ENCODE assay signal across 9 cellular contexts in the genomic region with DNA sequence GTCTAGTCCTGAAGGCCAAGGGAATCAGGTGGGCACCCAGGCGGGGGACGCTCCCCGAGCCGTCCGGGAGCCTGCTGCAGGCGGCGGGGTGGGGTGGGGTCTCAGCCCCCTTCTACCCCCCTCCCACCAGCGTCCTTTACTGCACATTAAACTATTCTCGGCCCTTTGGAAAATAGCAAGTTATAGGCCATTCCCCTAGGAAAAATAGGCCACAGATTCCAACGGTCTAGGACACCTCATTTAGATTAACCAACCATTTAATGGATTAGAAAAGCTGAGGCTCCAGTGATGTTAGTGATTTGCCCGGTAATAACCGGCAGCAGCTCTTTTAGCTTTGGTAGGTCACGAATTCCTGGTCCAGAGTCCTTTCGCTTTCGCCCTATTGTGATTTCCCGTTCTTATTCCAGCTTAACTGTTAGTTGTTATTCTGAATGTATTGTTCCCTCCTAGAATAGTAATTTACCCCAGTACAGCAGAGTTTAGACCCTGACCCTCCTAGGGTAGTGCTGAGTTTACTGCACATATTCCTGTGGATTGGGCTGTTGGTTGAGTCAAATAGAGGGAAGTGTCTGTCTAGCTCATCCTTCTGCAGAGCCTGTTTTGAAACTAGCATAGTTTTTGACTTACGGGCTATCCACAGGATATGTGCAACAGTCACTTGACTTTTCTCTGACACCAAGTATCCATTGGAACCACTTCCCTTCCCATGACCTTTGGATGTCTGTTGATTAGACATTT. TPM values are rescaled to one million over a fixed set of nuclear protein-coding genes. Genes with fewer than 3 reads are reported as not detected.
DNase-seq lines count a peak whose midpoint lies in the region; ATAC-seq, FAIRE-seq and TF ChIP-seq lines count a peak whose summit lies in the region.
"Had no signal": no experiment of that assay in that cellular context is flagged by ENCODE, and none has a peak within 500 bp of the region (broad histone marks: within the 10 kb centered on the region; RNA-seq: fewer than 3 reads in every experiment).

No MANE protein-coding gene starts in this region.

- H3K27ac ChIP-seq in KOPT-K1 (ENCODE audit: low read depth, low read length, poor library complexity, severe bottlenecking) (peak overlapping the region; percentile 80), pancreas (peak overlapping the region; percentile 82 to 97 (median 89))

- POLR2A ChIA-PET in Caco-2 (lab: Charles Lee): interaction anchor here (0.5 to 1.7 kb wide), 6 partner anchors 8 to 135 kb away, joined by 3 to 19 read pairs (median 5); a partner anchor contains a TSS

- DNase-seq in Caco-2 (peak in 1 of 2 experiments; percentile 17), Right ventricle myocardium superior (no peak), pancreas (no peak), T-helper 9 cell (no peak)
- DNase-seq in activated T-helper 2 cell treated with anti-CD3 and anti-CD28 coated beads, Interferon-gamma antibody, Interleukin-2, Interleukin-4, amounts not matched to agents 10 μg/mL and 5 μg/mL and 100 μg/mL, durations not matched to agents 14 hours and 24 hours and 36 hours (ENCODE audit: low spot score): no peak
- no peak for DNase-seq in stimulated activated CD4-positive, alpha-beta T cell treated with anti-CD3 and anti-CD28 coated beads, Interleukin-2, amount 100 ng/mL, for 48 hours

- intact Hi-C loops in Caco-2 (cut with micrococcal nuclease; ENCODE audit: unreplicated experiment): loop anchor here (2.0 kb wide), 1 partner anchor 33 kb away; no protein-coding TSS in a partner anchor
- intact Hi-C loops in activated T-helper 2 cell treated with anti-CD3 and anti-CD28 coated beads, Interferon-gamma antibody, Interleukin-2, Interleukin-4, amounts not matched to agents 10 μg/mL and 5 μg/mL and 100 μg/mL, durations not matched to agents 14 hours and 24 hours and 36 hours (cut with micrococcal nuclease): loop anchor here (1.0 to 10.0 kb wide), 3 partner anchors 13 to 291 kb away; a partner anchor contains a TSS
- intact Hi-C loops in Right ventricle myocardium superior (cut with DNase I): no loop called here
- intact Hi-C loops in pancreas (cut with DNase I): no loop called here

- H3K27me3 ChIP-seq in Caco-2 (replicated peaks; ENCODE audit: control insufficient read depth, insufficient read depth, low read length) (no peaks in the 10 kb centered on the region), pancreas (no peaks in the 10 kb centered on the region)

- H3K27ac Mint-ChIP-seq in Caco-2 (ENCODE audit: unreplicated experiment): peak overlapping the region; percentile 73
- peak overlapping the region; percentile 97 for H3K27ac Mint-ChIP-seq in activated T-helper 2 cell treated with anti-CD3 and anti-CD28 coated beads, Interferon-gamma antibody, Interleukin-2, Interleukin-4, amounts not matched to agents 10 μg/mL and 5 μg/mL and 100 μg/mL, durations not matched to agents 14 hours and 24 hours and 36 hours

- H3K36me3 ChIP-seq in Caco-2 (ENCODE audit: control insufficient read depth, insufficient read depth, low read length): no peaks in the 10 kb centered on the region
- peaks cover 37% of the 10 kb centered on the region for H3K36me3 ChIP-seq in KOPT-K1 (ENCODE audit: insufficient read depth, low read length)
- H3K36me3 ChIP-seq in pancreas: peaks cover 0 to 3% (median 0%) of the 10 kb centered on the region in 3 donors

- ATAC-seq in GM19463 (IDR thresholded peaks at IDR 0.05; ENCODE audit: unreplicated experiment) (peak; percentile 29), Right ventricle myocardium superior (ENCODE audit: poor library complexity) (peak; percentile 58), pancreas (peak; percentile 44 to 68 (median 63))

- CTCF ChIA-PET in Caco-2 (lab: Charles Lee): interaction anchor here (0.7 to 3.3 kb wide), 2 partner anchors 9 to 134 kb away, joined by 3 to 14 read pairs; a partner anchor contains a TSS

- peaks cover 37% of the 10 kb centered on the region for H3K36me3 Mint-ChIP-seq in Caco-2 (ENCODE audit: insufficient read depth, unreplicated experiment)
- H3K36me3 Mint-ChIP-seq in activated T-helper 2 cell treated with anti-CD3 and anti-CD28 coated beads, Interferon-gamma antibody, Interleukin-2, Interleukin-4, amounts not matched to agents 10 μg/mL and 5 μg/mL and 100 μg/mL, durations not matched to agents 14 hours and 24 hours and 36 hours (ENCODE audit: low read depth): peaks cover 45% of the 10 kb centered on the region

- H3K27me3 Mint-ChIP-seq in Caco-2 (ENCODE audit: insufficient read depth, unreplicated experiment): no peaks in the 10 kb centered on the region
- H3K27me3 Mint-ChIP-seq in activated T-helper 2 cell treated with anti-CD3 and anti-CD28 coated beads, Interferon-gamma antibody, Interleukin-2, Interleukin-4, amounts not matched to agents 10 μg/mL and 5 μg/mL and 100 μg/mL, durations not matched to agents 14 hours and 24 hours and 36 hours (ENCODE audit: low read depth): peaks cover 4% of the 10 kb centered on the region

- no peak for FAIRE-seq in pancreas (lab: Jason Lieb, UNC)

- H3K4me1 ChIP-seq in Caco-2: peaks cover 46% of the 10 kb centered on the region
- peaks cover 7 to 26% (median 25%) of the 10 kb centered on the region in 3 donors for H3K4me1 ChIP-seq in pancreas

- BruUV-seq in Caco-2 (replicated peaks; lab: Mats Ljungman, UMichigan): TSS peak; percentile 37

- no peaks in the 10 kb centered on the region for H3K9me3 ChIP-seq in Caco-2
- H3K9me3 ChIP-seq in KOPT-K1 (ENCODE audit: insufficient read depth, low read length, poor library complexity, severe bottlenecking): no peaks in the 10 kb centered on the region
- H3K9me3 ChIP-seq in pancreas: no peaks in the 10 kb centered on the region

- TF ChIP-seq CTCF in Caco-2 (IDR thresholded peaks at IDR 0.05; ENCODE audit: insufficient read depth in 1 of 2, low read depth in 1 of 2, low read length in 1 of 2, severe bottlenecking in 1 of 2, unreplicated experiment in 1 of 2) (no peak), pancreas (IDR thresholded peaks at IDR 0.05) (no peak)

- H3K4me3 ChIP-seq in Caco-2 (ENCODE audit: low read depth, low read length) (peak overlapping the region; percentile 83), pancreas (peak overlapping the region; percentile 48 to 94 (median 86))

- peaks cover 32% of the 10 kb centered on the region for H3K4me1 Mint-ChIP-seq in Caco-2 (ENCODE audit: low read depth, unreplicated experiment)
- H3K4me1 Mint-ChIP-seq in activated T-helper 2 cell treated with anti-CD3 and anti-CD28 coated beads, Interferon-gamma antibody, Interleukin-2, Interleukin-4, amounts not matched to agents 10 μg/mL and 5 μg/mL and 100 μg/mL, durations not matched to agents 14 hours and 24 hours and 36 hours (ENCODE audit: low read depth): peaks cover 56% of the 10 kb centered on the region

- peak overlapping the region; percentile 81 for H3K4me3 Mint-ChIP-seq in Caco-2 (ENCODE audit: unreplicated experiment)
- peak overlapping the region; percentile 99 for H3K4me3 Mint-ChIP-seq in activated T-helper 2 cell treated with anti-CD3 and anti-CD28 coated beads, Interferon-gamma antibody, Interleukin-2, Interleukin-4, amounts not matched to agents 10 μg/mL and 5 μg/mL and 100 μg/mL, durations not matched to agents 14 hours and 24 hours and 36 hours (ENCODE audit: low read depth)

- WGBS in pancreas, 2 donors: 1% methylated on average over 16 to 17 of the region's 17 CpGs

- no peaks in the 10 kb centered on the region for H3K9me3 Mint-ChIP-seq in Caco-2 (ENCODE audit: unreplicated experiment)
- H3K9me3 Mint-ChIP-seq in activated T-helper 2 cell treated with anti-CD3 and anti-CD28 coated beads, Interferon-gamma antibody, Interleukin-2, Interleukin-4, amounts not matched to agents 10 μg/mL and 5 μg/mL and 100 μg/mL, durations not matched to agents 14 hours and 24 hours and 36 hours: no peaks in the 10 kb centered on the region

RNA-seq across cellular contexts. Expression of a gene that starts 0.7 kb away (rescaled TPM):
- 167 and 182 TPM in 2 replicates for total RNA-seq in Caco-2 (2022)
- total RNA-seq in activated T-helper 2 cell treated with anti-CD3 and anti-CD28 coated beads, Interferon-gamma antibody, Interleukin-2, Interleukin-4, amounts not matched to agents 10 μg/mL and 5 μg/mL and 100 μg/mL, durations not matched to agents 14 hours and 24 hours and 36 hours: 168 and 174 TPM in 2 replicates
- total RNA-seq in Right ventricle myocardium superior: 173 TPM
- total RNA-seq in pancreas: 10 to 100 TPM; 22.7 to 52.1 (median 36.6) TPM
- 10 to 100 TPM; 66.6 to 76.0 TPM for polyA plus RNA-seq in pancreas

RNA-seq across cellular contexts. Expression of a gene that starts 13.6 kb away (rescaled TPM):
- total RNA-seq in Caco-2 (2022) (1.1 and 1.4 TPM in 2 replicates), Right ventricle myocardium superior (1.0 TPM), pancreas (10 to 100 TPM; 13.8 to 25.7 (median 17.1) TPM)
- 0.57 and 1.4 TPM in 2 replicates for total RNA-seq in activated T-helper 2 cell treated with anti-CD3 and anti-CD28 coated beads, Interferon-gamma antibody, Interleukin-2, Interleukin-4, amounts not matched to agents 10 μg/mL and 5 μg/mL and 100 μg/mL, durations not matched to agents 14 hours and 24 hours and 36 hours
- 10 to 100 TPM; 21.9 to 28.1 TPM for polyA plus RNA-seq in pancreas

RNA-seq across cellular contexts. Expression of a gene that starts 23.2 kb away (rescaled TPM):
- total RNA-seq in Caco-2 (2022) (0.52 and 0.77 TPM in 2 replicates), Right ventricle myocardium superior (not detected), pancreas (1 to 10 TPM in 4 of 6 donors, under 1 TPM in 2; 0.60 to 2.4 (median 1.7) TPM)
- total RNA-seq in activated T-helper 2 cell treated with anti-CD3 and anti-CD28 coated beads, Interferon-gamma antibody, Interleukin-2, Interleukin-4, amounts not matched to agents 10 μg/mL and 5 μg/mL and 100 μg/mL, durations not matched to agents 14 hours and 24 hours and 36 hours: 0.07 TPM in 1 of 2 replicates, not detected in the other
- 1 to 10 TPM; 3.5 to 6.2 TPM for polyA plus RNA-seq in pancreas
- total RNA-seq: activated CD8-positive, alpha-beta memory T cell treated with anti-CD3 and anti-CD28 coated beads for 36 hours had no signal

Comparison
In these comparisons a context has a peak if more than half of its experiments do, and no peak if none do; other contexts are left out.
1. intact Hi-C loops: an anchor here in Caco-2 (2.0 kb wide) and activated T-helper 2 cell treated with anti-CD3 and anti-CD28 coated beads, Interferon-gamma antibody, Interleukin-2, Interleukin-4, amounts not matched to agents 10 μg/mL and 5 μg/mL and 100 μg/mL, durations not matched to agents 14 hours and 24 hours and 36 hours (1.0 to 10.0 kb wide); none called in Right ventricle myocardium superior and pancreas.